In genomic region chr2:100137318-100137717, GRCh38 we compare ENCODE assay signal across 19 cellular contexts. TPM values are rescaled to one million over a fixed set of nuclear protein-coding genes. Genes with fewer than 3 reads are reported as not detected.
"Had no signal": no experiment of that assay in that cellular context is flagged by ENCODE, and none has a peak within 500 bp of the region (broad histone marks: within the 10 kb centered on the region; RNA-seq: fewer than 3 reads in every experiment).

No MANE protein-coding gene starts in this region.

- ATAC-seq: foreskin keratinocyte, T-helper 17 cell had no signal

- H3K27ac ChIP-seq: brain microvascular endothelial cell, coronary artery, foreskin keratinocyte had no signal

- H3K27ac Mint-ChIP-seq: activated naive CD4-positive, alpha-beta T cell treated with anti-CD3 and anti-CD28 coated beads, Interleukin-2, amount 50 U/mL, for 72 hours; T-helper 17 cell; type B pancreatic cell had no signal

- H3K9me3 Mint-ChIP-seq: activated naive CD4-positive, alpha-beta T cell treated with anti-CD3 and anti-CD28 coated beads, Interleukin-2, amount 50 U/mL, for 72 hours; central memory CD8-positive, alpha-beta T cell; nephron; stimulated activated naive CD8-positive, alpha-beta T cell treated with anti-CD3 and anti-CD28 coated beads, Interleukin-15, amount 100 ng/mL, for 72 hours; type B pancreatic cell had no signal

- H3K36me3 ChIP-seq: brain microvascular endothelial cell had no signal

- H3K27me3 ChIP-seq: brain microvascular endothelial cell, foreskin keratinocyte had no signal

- H3K36me3 Mint-ChIP-seq: type B pancreatic cell had no signal

- H3K4me1 Mint-ChIP-seq: nephron had no signal

- DNase-seq: activated CD4-positive, alpha-beta T cell treated with anti-CD3 and anti-CD28 coated beads for 48 hours; activated CD8-positive, alpha-beta memory T cell treated with anti-CD3 and anti-CD28 coated beads, Interleukin-2, amount 50 U/mL, for 4 hours; activated CD8-positive, alpha-beta T cell treated with anti-CD3 and anti-CD28 coated beads, Interleukin-2, amount 10 ng/mL, durations not matched to agents 7 days and 5 days; activated effector memory CD4-positive, alpha-beta T cell treated with anti-CD3 and anti-CD28 coated beads, Interleukin-2, amount 50 U/mL, for 16 hours; activated T-cell treated with anti-CD3 and anti-CD28 coated beads, Interleukin-2, amount 50 U/mL, for 48 hours; brain microvascular endothelial cell; foreskin keratinocyte; glutamatergic neuron; nucleus accumbens; posterior cingulate gyrus; stimulated activated CD4-positive, alpha-beta T cell treated with anti-CD3 and anti-CD28 coated beads, Interleukin-15, amount 100 ng/mL, for 24 hours; stimulated activated CD4-positive, alpha-beta T cell treated with anti-CD3 and anti-CD28 coated beads, Interleukin-4, amount 100 ng/mL, for 1 hour; T-helper 17 cell had no signal

- H3K27me3 Mint-ChIP-seq: central memory CD8-positive, alpha-beta T cell; stimulated activated naive CD8-positive, alpha-beta T cell treated with anti-CD3 and anti-CD28 coated beads, Interleukin-15, amount 100 ng/mL, for 72 hours had no signal

- H3K4me3 ChIP-seq: coronary artery had no signal

- H3K4me1 ChIP-seq: foreskin keratinocyte had no signal

- H3K4me3 Mint-ChIP-seq: central memory CD8-positive, alpha-beta T cell; nephron; stimulated activated naive CD8-positive, alpha-beta T cell treated with anti-CD3 and anti-CD28 coated beads, Interleukin-15, amount 100 ng/mL, for 72 hours; T-helper 17 cell; type B pancreatic cell had no signal

RNA-seq across cellular contexts. Expression of gene AFF3, which starts 5.1 kb away (rescaled TPM):
- total RNA-seq: foreskin keratinocyte had no signal
- polyA plus RNA-seq: foreskin keratinocyte had no signal
